2 cellular contexts compared by ENCODE assay signal in genomic region chr18:3268306-3268705, GRCh38.
TF ChIP-seq lines count a peak whose summit lies in the region.

No MANE protein-coding gene starts in this region.

TF ChIP-seq in HCT116, 20 proteins besides CTCF, POLR2A, EP300 and RAD21 (continued from another document):
- no peak for TF ChIP-seq POLR2AphosphoS5 (IDR thresholded peaks at IDR 0.05; ENCODE audit: low read depth, low read length)
- no peak for TF ChIP-seq FOSL1 (IDR thresholded peaks at IDR 0.05; ENCODE audit: low read depth)
- no peak for TF ChIP-seq SP1 (IDR thresholded peaks at IDR 0.05; ENCODE audit: low read depth)
- TF ChIP-seq CBX3 (IDR thresholded peaks at IDR 0.05; ENCODE audit: low read depth), result no peak
- TF ChIP-seq SIN3A (IDR thresholded peaks at IDR 0.05; ENCODE audit: low read depth), result no peak
- TF ChIP-seq, protein P1, sequence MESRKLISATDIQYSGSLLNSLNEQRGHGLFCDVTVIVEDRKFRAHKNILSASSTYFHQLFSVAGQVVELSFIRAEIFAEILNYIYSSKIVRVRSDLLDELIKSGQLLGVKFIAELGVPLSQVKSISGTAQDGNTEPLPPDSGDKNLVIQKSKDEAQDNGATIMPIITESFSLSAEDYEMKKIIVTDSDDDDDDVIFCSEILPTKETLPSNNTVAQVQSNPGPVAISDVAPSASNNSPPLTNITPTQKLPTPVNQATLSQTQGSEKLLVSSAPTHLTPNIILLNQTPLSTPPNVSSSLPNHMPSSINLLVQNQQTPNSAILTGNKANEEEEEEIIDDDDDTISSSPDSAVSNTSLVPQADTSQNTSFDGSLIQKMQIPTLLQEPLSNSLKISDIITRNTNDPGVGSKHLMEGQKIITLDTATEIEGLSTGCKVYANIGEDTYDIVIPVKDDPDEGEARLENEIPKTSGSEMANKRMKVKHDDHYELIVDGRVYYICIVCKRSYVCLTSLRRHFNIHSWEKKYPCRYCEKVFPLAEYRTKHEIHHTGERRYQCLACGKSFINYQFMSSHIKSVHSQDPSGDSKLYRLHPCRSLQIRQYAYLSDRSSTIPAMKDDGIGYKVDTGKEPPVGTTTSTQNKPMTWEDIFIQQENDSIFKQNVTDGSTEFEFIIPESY (IDR thresholded peaks at IDR 0.05; ENCODE audit: extremely low read depth, insufficient replicate concordance, low read length), result no peak
- no peak for TF ChIP-seq YY1 (IDR thresholded peaks at IDR 0.05; ENCODE audit: extremely low read depth, insufficient replicate concordance, low read depth, low read length)
- no peak for TF ChIP-seq ELF1 (IDR thresholded peaks at IDR 0.05; ENCODE audit: borderline replicate concordance, low read depth)
- TF ChIP-seq EGR1 (IDR thresholded peaks at IDR 0.05; ENCODE audit: low read depth), result no peak
- no peak for TF ChIP-seq SRF (IDR thresholded peaks at IDR 0.05; ENCODE audit: low read depth)
- TF ChIP-seq, protein P2, sequence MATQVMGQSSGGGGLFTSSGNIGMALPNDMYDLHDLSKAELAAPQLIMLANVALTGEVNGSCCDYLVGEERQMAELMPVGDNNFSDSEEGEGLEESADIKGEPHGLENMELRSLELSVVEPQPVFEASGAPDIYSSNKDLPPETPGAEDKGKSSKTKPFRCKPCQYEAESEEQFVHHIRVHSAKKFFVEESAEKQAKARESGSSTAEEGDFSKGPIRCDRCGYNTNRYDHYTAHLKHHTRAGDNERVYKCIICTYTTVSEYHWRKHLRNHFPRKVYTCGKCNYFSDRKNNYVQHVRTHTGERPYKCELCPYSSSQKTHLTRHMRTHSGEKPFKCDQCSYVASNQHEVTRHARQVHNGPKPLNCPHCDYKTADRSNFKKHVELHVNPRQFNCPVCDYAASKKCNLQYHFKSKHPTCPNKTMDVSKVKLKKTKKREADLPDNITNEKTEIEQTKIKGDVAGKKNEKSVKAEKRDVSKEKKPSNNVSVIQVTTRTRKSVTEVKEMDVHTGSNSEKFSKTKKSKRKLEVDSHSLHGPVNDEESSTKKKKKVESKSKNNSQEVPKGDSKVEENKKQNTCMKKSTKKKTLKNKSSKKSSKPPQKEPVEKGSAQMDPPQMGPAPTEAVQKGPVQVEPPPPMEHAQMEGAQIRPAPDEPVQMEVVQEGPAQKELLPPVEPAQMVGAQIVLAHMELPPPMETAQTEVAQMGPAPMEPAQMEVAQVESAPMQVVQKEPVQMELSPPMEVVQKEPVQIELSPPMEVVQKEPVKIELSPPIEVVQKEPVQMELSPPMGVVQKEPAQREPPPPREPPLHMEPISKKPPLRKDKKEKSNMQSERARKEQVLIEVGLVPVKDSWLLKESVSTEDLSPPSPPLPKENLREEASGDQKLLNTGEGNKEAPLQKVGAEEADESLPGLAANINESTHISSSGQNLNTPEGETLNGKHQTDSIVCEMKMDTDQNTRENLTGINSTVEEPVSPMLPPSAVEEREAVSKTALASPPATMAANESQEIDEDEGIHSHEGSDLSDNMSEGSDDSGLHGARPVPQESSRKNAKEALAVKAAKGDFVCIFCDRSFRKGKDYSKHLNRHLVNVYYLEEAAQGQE (IDR thresholded peaks at IDR 0.05; ENCODE audit: low read depth), result no peak
- TF ChIP-seq, protein P3, sequence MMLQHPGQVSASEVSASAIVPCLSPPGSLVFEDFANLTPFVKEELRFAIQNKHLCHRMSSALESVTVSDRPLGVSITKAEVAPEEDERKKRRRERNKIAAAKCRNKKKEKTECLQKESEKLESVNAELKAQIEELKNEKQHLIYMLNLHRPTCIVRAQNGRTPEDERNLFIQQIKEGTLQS (IDR thresholded peaks at IDR 0.05), result no peak
- TF ChIP-seq MAX (IDR thresholded peaks at IDR 0.05), result no peak

TF ChIP-seq in GM12891, 5 proteins besides CTCF, POLR2A, EP300 and RAD21 (continued from another document):
- TF ChIP-seq SPI1 (IDR thresholded peaks at IDR 0.05; ENCODE audit: low read depth, low read length) (no peak), POLR2AphosphoS5 (IDR thresholded peaks at IDR 0.05; ENCODE audit: low read depth, low read length) (no peak)
TF ChIP-seq in GM12891: peak in this region for 0.
